Comparison of ENCODE assay signal across 16 cellular contexts in genomic region chrX:148670277-148670676, GRCh38.
"Had no signal": no experiment of that assay in that cellular context is flagged by ENCODE, and none has a peak within 500 bp of the region (broad histone marks: within the 10 kb centered on the region; RNA-seq: fewer than 3 reads in every experiment).

No MANE protein-coding gene starts in this region.

- H2AFZ ChIP-seq: neural progenitor cell had no signal

- DNase-seq: activated CD4-positive, alpha-beta T cell treated with anti-CD3 and anti-CD28 coated beads, Interleukin-2, amount 50 U/mL, for 4 hours; activated CD4-positive, CD25-positive, alpha-beta regulatory T cell treated with anti-CD3 and anti-CD28 coated beads, Interleukin-2, amount 50 U/mL, for 72 hours; activated gamma-delta T cell treated with Interleukin-2 at 50 U/mL for 16 hours; activated naive CD8-positive, alpha-beta T cell treated with anti-CD3 and anti-CD28 coated beads, Interleukin-2, amount 10 ng/mL, durations not matched to agents 7 days and 5 days; activated T-cell treated with anti-CD3 and anti-CD28 coated beads, Interleukin-2, amount 50 U/mL, for 4 hours; anterior cingulate cortex; left cardiac atrium; lower lobe of right lung; midbrain; pancreas; stimulated activated CD4-positive, alpha-beta T cell treated with anti-CD3 and anti-CD28 coated beads, Interleukin-15, amount 100 ng/mL, for 24 hours; stimulated activated CD4-positive, alpha-beta T cell treated with anti-CD3 and anti-CD28 coated beads, Interleukin-4, amount 100 ng/mL, for 4 hours; thyroid gland had no signal

- H3K9me3 ChIP-seq: lower lobe of right lung, pancreas, thyroid gland had no signal

- H3K36me3 ChIP-seq: breast epithelium, lower lobe of right lung, neural progenitor cell, pancreas, thyroid gland, vagina had no signal

- H3K9ac ChIP-seq: neural progenitor cell had no signal

- H3K27me3 ChIP-seq: breast epithelium, neural progenitor cell, pancreas, thyroid gland, vagina had no signal

- H3K4me3 ChIP-seq: breast epithelium, lower lobe of right lung, neural progenitor cell, pancreas, thyroid gland, vagina had no signal

- H3K4me2 ChIP-seq: neural progenitor cell had no signal

- ATAC-seq: activated T-cell treated with anti-CD3 and anti-CD28 coated beads, Interleukin-2, amount 50 U/mL, for 4 hours; left cardiac atrium; lower lobe of right lung; pancreas had no signal

- H3K27ac ChIP-seq: breast epithelium, lower lobe of right lung, neural progenitor cell, pancreas, thyroid gland, vagina had no signal
